Comparison of ENCODE assay signal across 10 cellular contexts in the genomic region with DNA sequence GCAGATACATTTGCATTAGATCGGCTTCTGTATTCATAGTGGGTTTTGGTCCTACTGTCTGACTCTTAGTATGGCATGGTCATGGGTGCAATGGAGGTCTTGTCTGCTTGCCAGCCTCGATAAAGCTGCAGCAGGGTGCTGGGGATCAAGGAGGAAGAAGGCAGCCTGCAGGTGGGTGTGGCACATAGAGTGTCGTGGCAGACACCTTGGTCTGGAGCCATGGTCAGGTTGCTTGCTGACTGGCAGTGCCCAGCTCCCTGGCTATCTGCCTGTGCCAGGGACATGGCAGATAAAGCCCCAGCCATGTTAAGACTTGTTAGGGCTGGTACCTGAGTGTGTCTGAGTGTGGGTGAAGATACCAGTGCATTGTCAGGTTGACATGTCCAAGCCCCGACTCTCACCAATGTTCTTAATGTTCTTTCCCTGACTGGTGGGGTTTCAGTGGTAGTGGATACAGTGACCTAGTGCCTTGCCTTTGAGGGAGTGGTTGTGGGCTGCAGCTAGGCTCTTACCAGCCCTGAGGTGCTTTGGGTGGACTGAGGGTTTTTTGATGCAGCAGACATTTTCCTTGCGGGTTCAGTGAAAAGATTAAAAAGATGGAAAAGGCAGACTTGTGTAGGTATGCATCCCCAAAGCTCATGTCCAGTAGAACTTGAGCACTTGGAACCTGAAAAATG. TPM values are rescaled to one million over a fixed set of nuclear protein-coding genes. Genes with fewer than 3 reads are reported as not detected.
DNase-seq lines count a peak whose midpoint lies in the region; ATAC-seq lines count a peak whose summit lies in the region.
"Had no signal": no experiment of that assay in that cellular context is flagged by ENCODE, and none has a peak within 500 bp of the region (broad histone marks: within the 10 kb centered on the region; RNA-seq: fewer than 3 reads in every experiment).

No MANE protein-coding gene starts in this region.

- WGBS in HUES64: 81% methylated on average over 5 of the region's 5 CpGs
- WGBS in mesodermal cell (ENCODE audit: insufficient coverage in 2 of 2), 2 experiments: 84 to 93% methylated on average over 4 to 5 of the region's 5 CpGs

- CTCF ChIA-PET in CD8-positive, alpha-beta memory T cell (lab: Charles Lee): interaction anchor here (1.5 to 1.6 kb wide), 2 partner anchors 8 to 176 kb away, joined by 3 to 4 read pairs; no protein-coding TSS in a partner anchor

- H3K4me1 Mint-ChIP-seq in CD8-positive, alpha-beta memory T cell: peaks cover 25 to 46% (median 38%) of the 10 kb centered on the region in 3 donors
- H3K4me1 Mint-ChIP-seq in activated T-helper 2 cell treated with anti-CD3 and anti-CD28 coated beads, Interferon-gamma antibody, Interleukin-2, Interleukin-4, amounts not matched to agents 10 μg/mL and 5 μg/mL and 100 μg/mL, durations not matched to agents 14 hours and 24 hours and 36 hours (ENCODE audit: low read depth): peaks cover 38% of the 10 kb centered on the region

- H3K4me3 ChIP-seq in CD8-positive, alpha-beta memory T cell (ENCODE audit: low read length): peak overlapping the region; percentile 29
- H3K4me3 ChIP-seq in HUES64 (ENCODE audit: low read length) (peak overlapping the region; percentile 99), mesodermal cell (ENCODE audit: extremely low read depth, insufficient read depth, low read length, poor library complexity, severe bottlenecking) (peak overlapping the region; percentile 85)

- no peak overlapping the region for H3K27ac ChIP-seq in CD8-positive, alpha-beta memory T cell (ENCODE audit: low read depth, low read length)
- H3K27ac ChIP-seq in HUES64 (ENCODE audit: low read depth, low read length): no peak overlapping the region
- H3K27ac ChIP-seq in mesodermal cell (ENCODE audit: low read depth, low read length, severe bottlenecking): no peak overlapping the region

- H3K27me3 ChIP-seq in CD8-positive, alpha-beta memory T cell (ENCODE audit: insufficient read depth, low read length, poor library complexity, severe bottlenecking): no peaks in the 10 kb centered on the region
- H3K27me3 ChIP-seq in HUES64 (ENCODE audit: insufficient read depth, low read length): no peaks in the 10 kb centered on the region

- ATAC-seq in GM19395 (IDR thresholded peaks at IDR 0.05; ENCODE audit: unreplicated experiment): no peak

- no peak for DNase-seq in CD8-positive, alpha-beta memory T cell
- DNase-seq in activated T-helper 2 cell treated with anti-CD3 and anti-CD28 coated beads, Interferon-gamma antibody, Interleukin-2, Interleukin-4, amounts not matched to agents 10 μg/mL and 5 μg/mL and 100 μg/mL, durations not matched to agents 14 hours and 24 hours and 36 hours (ENCODE audit: low spot score): no peak
- DNase-seq in posterior vena cava (ENCODE audit: low spot score) (no peak), SKM-1 (lab: John Stamatoyannopoulos, UW; ENCODE audit: unreplicated experiment) (no peak), DMS79 (lab: John Stamatoyannopoulos, UW) (no peak)
- DNase-seq: activated CD4-positive, CD25-positive, alpha-beta regulatory T cell treated with anti-CD3 and anti-CD28 coated beads, Interleukin-2, amount 50 U/mL, for 72 hours; HCEC 1CT had no signal

- POLR2A ChIA-PET in CD8-positive, alpha-beta memory T cell (lab: Charles Lee): no interaction called here

- peak overlapping the region; percentile 64 to 96 (median 83) for H3K4me3 Mint-ChIP-seq in CD8-positive, alpha-beta memory T cell
- peak overlapping the region; percentile 81 for H3K4me3 Mint-ChIP-seq in activated T-helper 2 cell treated with anti-CD3 and anti-CD28 coated beads, Interferon-gamma antibody, Interleukin-2, Interleukin-4, amounts not matched to agents 10 μg/mL and 5 μg/mL and 100 μg/mL, durations not matched to agents 14 hours and 24 hours and 36 hours (ENCODE audit: low read depth)

- no peaks in the 10 kb centered on the region for H3K9me3 ChIP-seq in CD8-positive, alpha-beta memory T cell (ENCODE audit: low read length)
- H3K9me3 ChIP-seq in HUES64 (ENCODE audit: insufficient read depth, low read depth, low read length): no peaks in the 10 kb centered on the region
- H3K9me3 ChIP-seq in mesodermal cell (ENCODE audit: control insufficient read depth, low read length): no peaks in the 10 kb centered on the region

- no peak overlapping the region for H3K9ac ChIP-seq in HUES64 (ENCODE audit: low read depth, low read length)

- H3K4me1 ChIP-seq in CD8-positive, alpha-beta memory T cell (ENCODE audit: insufficient read depth, low read length): peaks cover 22% of the 10 kb centered on the region
- H3K4me1 ChIP-seq in HUES64 (ENCODE audit: insufficient read depth, low read length): peaks cover 9% of the 10 kb centered on the region
- peaks cover 4% of the 10 kb centered on the region for H3K4me1 ChIP-seq in mesodermal cell (ENCODE audit: control insufficient read depth, insufficient read depth, low read length, poor library complexity, severe bottlenecking)

- intact Hi-C loops in activated T-helper 2 cell treated with anti-CD3 and anti-CD28 coated beads, Interferon-gamma antibody, Interleukin-2, Interleukin-4, amounts not matched to agents 10 μg/mL and 5 μg/mL and 100 μg/mL, durations not matched to agents 14 hours and 24 hours and 36 hours (cut with micrococcal nuclease): no loop called here
- intact Hi-C loops in posterior vena cava (cut with DNase I): loop anchor here (5.0 kb wide), 2 partner anchors 34 to 119 kb away; a partner anchor contains a TSS

- H3K36me3 Mint-ChIP-seq in CD8-positive, alpha-beta memory T cell: peaks cover 0 to 7% (median 0%) of the 10 kb centered on the region in 3 donors
- peaks cover 24% of the 10 kb centered on the region for H3K36me3 Mint-ChIP-seq in activated T-helper 2 cell treated with anti-CD3 and anti-CD28 coated beads, Interferon-gamma antibody, Interleukin-2, Interleukin-4, amounts not matched to agents 10 μg/mL and 5 μg/mL and 100 μg/mL, durations not matched to agents 14 hours and 24 hours and 36 hours (ENCODE audit: low read depth)

- H3K27me3 Mint-ChIP-seq in CD8-positive, alpha-beta memory T cell: peaks cover 0 to 5% of the 10 kb centered on the region in 2 donors
- no peaks in the 10 kb centered on the region for H3K27me3 Mint-ChIP-seq in activated T-helper 2 cell treated with anti-CD3 and anti-CD28 coated beads, Interferon-gamma antibody, Interleukin-2, Interleukin-4, amounts not matched to agents 10 μg/mL and 5 μg/mL and 100 μg/mL, durations not matched to agents 14 hours and 24 hours and 36 hours (ENCODE audit: low read depth)

- H3K36me3 ChIP-seq in CD8-positive, alpha-beta memory T cell (ENCODE audit: insufficient read depth, low read length): no peaks in the 10 kb centered on the region
- H3K36me3 ChIP-seq in HUES64 (ENCODE audit: insufficient read depth, low read length) (peaks cover 10% of the 10 kb centered on the region), mesodermal cell (ENCODE audit: control insufficient read depth, insufficient read depth, low read length) (peaks cover 12% of the 10 kb centered on the region)

- H3K9me3 Mint-ChIP-seq in CD8-positive, alpha-beta memory T cell: peaks cover 0 to 1% (median 0%) of the 10 kb centered on the region in 5 donors
- H3K9me3 Mint-ChIP-seq in activated T-helper 2 cell treated with anti-CD3 and anti-CD28 coated beads, Interferon-gamma antibody, Interleukin-2, Interleukin-4, amounts not matched to agents 10 μg/mL and 5 μg/mL and 100 μg/mL, durations not matched to agents 14 hours and 24 hours and 36 hours: no peaks in the 10 kb centered on the region

- H3K27ac Mint-ChIP-seq in CD8-positive, alpha-beta memory T cell: peak overlapping the region in 4 of 8 donors; percentile 3 to 68 (median 44)
- peak overlapping the region; percentile 58 for H3K27ac Mint-ChIP-seq in activated T-helper 2 cell treated with anti-CD3 and anti-CD28 coated beads, Interferon-gamma antibody, Interleukin-2, Interleukin-4, amounts not matched to agents 10 μg/mL and 5 μg/mL and 100 μg/mL, durations not matched to agents 14 hours and 24 hours and 36 hours

RNA-seq across cellular contexts. Expression of a gene that starts 1.8 kb away (rescaled TPM):
- total RNA-seq in CD8-positive, alpha-beta memory T cell: 10 to 100 TPM; 11.9 to 13.2 TPM
- 2.3 TPM for polyA plus RNA-seq in CD8-positive, alpha-beta memory T cell
- 39.7 TPM for polyA plus RNA-seq in HUES64 (2013, experiment 1 of 2)
- 44.8 TPM for polyA plus RNA-seq in HUES64 (2013, experiment 2 of 2)
- total RNA-seq in activated T-helper 2 cell treated with anti-CD3 and anti-CD28 coated beads, Interferon-gamma antibody, Interleukin-2, Interleukin-4, amounts not matched to agents 10 μg/mL and 5 μg/mL and 100 μg/mL, durations not matched to agents 14 hours and 24 hours and 36 hours: 15.4 and 15.6 TPM in 2 replicates
- polyA plus RNA-seq in mesodermal cell (2013, experiment 1 of 2): 26.3 TPM
- polyA plus RNA-seq in mesodermal cell (2013, experiment 2 of 2): 27.9 TPM
- total RNA-seq in posterior vena cava: 10 to 100 TPM; 72.1 to 94.3 TPM

RNA-seq across cellular contexts. Expression of a gene that starts 34.1 kb away (rescaled TPM):
- 10 to 100 TPM; 19.9 to 20.5 TPM for total RNA-seq in CD8-positive, alpha-beta memory T cell
- 6.0 TPM for polyA plus RNA-seq in CD8-positive, alpha-beta memory T cell
- 14.8 TPM for polyA plus RNA-seq in HUES64 (2013, experiment 1 of 2)
- polyA plus RNA-seq in HUES64 (2013, experiment 2 of 2): 18.3 TPM
- total RNA-seq in activated T-helper 2 cell treated with anti-CD3 and anti-CD28 coated beads, Interferon-gamma antibody, Interleukin-2, Interleukin-4, amounts not matched to agents 10 μg/mL and 5 μg/mL and 100 μg/mL, durations not matched to agents 14 hours and 24 hours and 36 hours: 14.8 and 15.3 TPM in 2 replicates
- 10.1 TPM for polyA plus RNA-seq in mesodermal cell (2013, experiment 1 of 2)
- 8.7 TPM for polyA plus RNA-seq in mesodermal cell (2013, experiment 2 of 2)
- 10 to 100 TPM; 12.1 to 13.9 TPM for total RNA-seq in posterior vena cava

Comparison
In these comparisons a context has a peak if more than half of its experiments do, and no peak if none do; other contexts are left out.
1. H3K4me3 ChIP-seq: peak in every context shown above with its lines; median percentile 99 in HUES64; 85 in mesodermal cell; 29 in CD8-positive, alpha-beta memory T cell.